ENCODE assay signal across 1 cellular context in the genomic region with DNA sequence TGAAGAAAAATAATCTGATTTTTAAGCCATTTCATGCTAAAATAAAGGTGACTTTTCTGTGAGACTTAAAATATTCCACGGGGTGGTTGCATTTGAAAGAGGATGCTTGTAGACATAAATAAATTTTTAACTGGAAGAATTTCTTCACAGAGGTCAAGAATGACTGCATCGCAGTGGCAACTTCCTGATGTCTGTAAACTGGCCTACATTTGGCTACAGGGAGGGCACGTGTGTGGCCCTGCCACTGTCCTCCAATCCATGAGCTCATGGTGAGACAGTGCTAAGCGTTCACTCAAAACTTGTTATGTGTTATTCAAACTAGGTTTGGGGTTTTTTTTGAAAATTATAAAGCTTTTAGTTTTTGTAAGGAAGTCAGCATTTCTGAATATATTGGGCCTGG.
TF ChIP-seq lines count a peak whose summit lies in the region.

No MANE protein-coding gene starts in this region.

TF ChIP-seq in IMR-90, 13 proteins besides CTCF, POLR2A, EP300 and RAD21:
- TF ChIP-seq BHLHE40 (IDR thresholded peaks at IDR 0.05; ENCODE audit: low read depth, low read length) (peak; percentile 87), USF2 (IDR thresholded peaks at IDR 0.05; ENCODE audit: low read depth, low read length) (peak; percentile 76), CHD1 (IDR thresholded peaks at IDR 0.05; ENCODE audit: low read depth, low read length) (no peak)
TF ChIP-seq in IMR-90: peak in this region for 2.
